13 cellular contexts compared by ENCODE assay signal in genomic region chr18:13289501-13290205, GRCh38.
DNase-seq lines count a peak whose midpoint lies in the region; ATAC-seq and TF ChIP-seq lines count a peak whose summit lies in the region.
"Had no signal": no experiment of that assay in that cellular context is flagged by ENCODE, and none has a peak within 500 bp of the region (broad histone marks: within the 10 kb centered on the region; RNA-seq: fewer than 3 reads in every experiment).

No MANE protein-coding gene starts in this region.

- no peak overlapping the region for H3K4me2 ChIP-seq in trophoblast cell (ENCODE audit: low read length)

- no peak overlapping the region for H2BK12ac ChIP-seq in trophoblast cell (ENCODE audit: low read length)

- no peaks in the 10 kb centered on the region for H3K79me1 ChIP-seq in trophoblast cell (ENCODE audit: low read length)

- no peak overlapping the region for H2BK120ac ChIP-seq in trophoblast cell (ENCODE audit: insufficient read depth, low read length, poor library complexity)

- H2BK5ac ChIP-seq in trophoblast cell (ENCODE audit: low read depth, low read length, poor library complexity) = no peak overlapping the region

- H3K27ac ChIP-seq in CD8-positive, alpha-beta memory T cell (ENCODE audit: low read depth, low read length) = no peak overlapping the region
- no peak overlapping the region for H3K27ac ChIP-seq in body of pancreas
- no peak overlapping the region for H3K27ac ChIP-seq in trophoblast cell (ENCODE audit: low read depth, low read length)

- POLR2A ChIA-PET in CD8-positive, alpha-beta memory T cell (lab: Charles Lee) = no interaction called here
- POLR2A ChIA-PET in Caco-2 (lab: Charles Lee) = no interaction called here

- no TSS peak for BruUV-seq in Caco-2 (replicated peaks; lab: Mats Ljungman, UMichigan)

- H4K12ac ChIP-seq in trophoblast cell (ENCODE audit: low read depth, low read length) = no peak overlapping the region

- no peak overlapping the region for H3K18ac ChIP-seq in trophoblast cell (ENCODE audit: low read length)

- TF ChIP-seq CTCF in HFF-Myc (IDR thresholded peaks at IDR 0.05; ENCODE audit: low read depth, low read length, missing control alignments) = no peak
- no peak for TF ChIP-seq CTCF in body of pancreas (IDR thresholded peaks at IDR 0.05)
- TF ChIP-seq CTCF in Caco-2 (IDR thresholded peaks at IDR 0.05; ENCODE audit: insufficient read depth in 1 of 2, low read depth in 1 of 2, low read length in 1 of 2, severe bottlenecking in 1 of 2, unreplicated experiment in 1 of 2) = no peak

- H3K36me3 ChIP-seq in CD8-positive, alpha-beta memory T cell (ENCODE audit: insufficient read depth, low read length) = no peaks in the 10 kb centered on the region
- H3K36me3 ChIP-seq in body of pancreas (replicated peaks in 1 of 2; ENCODE audit: insufficient read depth in 1 of 2, low read depth in 2 of 2) (no peaks in the 10 kb centered on the region), trophoblast cell (ENCODE audit: control insufficient read depth in 1 of 2, insufficient read depth in 2 of 2, low read length in 2 of 2) (no peaks in the 10 kb centered on the region), Caco-2 (ENCODE audit: control insufficient read depth, insufficient read depth, low read length) (no peaks in the 10 kb centered on the region)
- H3K36me3 ChIP-seq: sigmoid colon had no signal

- no peak for DNase-seq in CD8-positive, alpha-beta memory T cell
- peak; percentile 35 for DNase-seq in HFF-Myc (ENCODE audit: extremely low read depth, low read depth)
- peak in 1 of 4 donors; percentile 21 for DNase-seq in body of pancreas
- no peak for DNase-seq in trophoblast cell
- DNase-seq in Caco-2 = no peak
- DNase-seq in DMS114 treated with DMSO at 0.1 percent for 48 hours (lab: John Stamatoyannopoulos, UW; ENCODE audit: unreplicated experiment) = no peak
- DNase-seq: activated CD4-positive, alpha-beta T cell treated with anti-CD3 and anti-CD28 coated beads, Interleukin-2, amount 10 ng/mL, durations not matched to agents 7 days and 5 days; activated naive CD4-positive, alpha-beta T cell treated with anti-CD3 and anti-CD28 coated beads for 36 hours; nephron progenitor cell; sigmoid colon; substantia nigra had no signal

- intact Hi-C loops in body of pancreas (cut with DNase I) (no loop called here), Caco-2 (cut with micrococcal nuclease; ENCODE audit: unreplicated experiment) (loop anchor here (10.0 kb wide), 1 partner anchor 65 kb away; no protein-coding TSS in a partner anchor)

- 72 to 81% methylated on average over 4 to 7 of the region's 7 CpGs for WGBS in body of pancreas, 2 donors
- WGBS in trophoblast cell (ENCODE audit: extremely low coverage, insufficient coverage, insufficient read length) = no CpG with 5 or more reads among the region's 7 CpGs

- peak; percentile 55 for ATAC-seq in body of pancreas
- no peak for ATAC-seq in GM21447 (IDR thresholded peaks at IDR 0.05; ENCODE audit: unreplicated experiment)
- no peak for ATAC-seq in GM18858 (IDR thresholded peaks at IDR 0.05; ENCODE audit: unreplicated experiment)

- H3K4me1 Mint-ChIP-seq in CD8-positive, alpha-beta memory T cell = peaks cover 27 to 37% (median 34%) of the 10 kb centered on the region in 3 donors
- no peaks in the 10 kb centered on the region for H3K4me1 Mint-ChIP-seq in Caco-2 (ENCODE audit: low read depth, unreplicated experiment)

- peak overlapping the region; percentile 19 for H4K91ac ChIP-seq in trophoblast cell (ENCODE audit: low read depth, low read length)

- H3K4me3 ChIP-seq in CD8-positive, alpha-beta memory T cell (ENCODE audit: low read length) = no peak overlapping the region
- H3K4me3 ChIP-seq in HFF-Myc (replicated peaks; ENCODE audit: low read depth, low read length) (no peak overlapping the region), body of pancreas (no peak overlapping the region), trophoblast cell (ENCODE audit: low read depth, low read length) (no peak overlapping the region), Caco-2 (ENCODE audit: low read depth, low read length) (no peak overlapping the region)
- H3K4me3 ChIP-seq: sigmoid colon had no signal

- TF ChIP-seq POLR2A in body of pancreas (IDR thresholded peaks at IDR 0.05) = no peak

- H2AK5ac ChIP-seq in trophoblast cell (ENCODE audit: low read length) = peak overlapping the region; percentile 50

- no peak overlapping the region for H2AFZ ChIP-seq in trophoblast cell (ENCODE audit: insufficient read depth, low read length, poor library complexity)

- peak overlapping the region in 1 of 7 donors; percentile 19 for H3K4me3 Mint-ChIP-seq in CD8-positive, alpha-beta memory T cell
- H3K4me3 Mint-ChIP-seq in Caco-2 (ENCODE audit: unreplicated experiment) = no peak overlapping the region
- H3K4me3 Mint-ChIP-seq: activated CD4-positive, alpha-beta T cell treated with anti-CD3 and anti-CD28 coated beads, Interleukin-2, amount 10 ng/mL, durations not matched to agents 7 days and 5 days; activated naive CD4-positive, alpha-beta T cell treated with anti-CD3 and anti-CD28 coated beads for 36 hours; nephron progenitor cell had no signal

- H3K4me1 ChIP-seq in CD8-positive, alpha-beta memory T cell (ENCODE audit: insufficient read depth, low read length) = peaks cover 10% of the 10 kb centered on the region
- peaks cover 24% of the 10 kb centered on the region for H3K4me1 ChIP-seq in body of pancreas
- H3K4me1 ChIP-seq in trophoblast cell (ENCODE audit: control insufficient read depth in 1 of 2, insufficient read depth in 2 of 2, low read length in 2 of 2) = peaks cover 10 to 11% of the 10 kb centered on the region in 2 experiments
- no peaks in the 10 kb centered on the region for H3K4me1 ChIP-seq in Caco-2

- no peaks in the 10 kb centered on the region for H3K9me3 Mint-ChIP-seq in CD8-positive, alpha-beta memory T cell
- no peaks in the 10 kb centered on the region for H3K9me3 Mint-ChIP-seq in Caco-2 (ENCODE audit: unreplicated experiment)
- H3K9me3 Mint-ChIP-seq: activated CD4-positive, alpha-beta T cell treated with anti-CD3 and anti-CD28 coated beads, Interleukin-2, amount 10 ng/mL, durations not matched to agents 7 days and 5 days; activated naive CD4-positive, alpha-beta T cell treated with anti-CD3 and anti-CD28 coated beads for 36 hours; nephron progenitor cell had no signal

- H3K36me3 Mint-ChIP-seq in CD8-positive, alpha-beta memory T cell = peaks cover 0 to 3% (median 0%) of the 10 kb centered on the region in 3 donors
- no peaks in the 10 kb centered on the region for H3K36me3 Mint-ChIP-seq in Caco-2 (ENCODE audit: insufficient read depth, unreplicated experiment)

- no peak overlapping the region for H3K14ac ChIP-seq in trophoblast cell (ENCODE audit: low read length)

- H3K23ac ChIP-seq in trophoblast cell (ENCODE audit: low read length) = no peak overlapping the region

- H3K27me3 Mint-ChIP-seq in CD8-positive, alpha-beta memory T cell = peaks cover 10 to 14% of the 10 kb centered on the region in 2 donors
- peaks cover 23% of the 10 kb centered on the region for H3K27me3 Mint-ChIP-seq in Caco-2 (ENCODE audit: insufficient read depth, unreplicated experiment)
- H3K27me3 Mint-ChIP-seq: activated CD4-positive, alpha-beta T cell treated with anti-CD3 and anti-CD28 coated beads, Interleukin-2, amount 10 ng/mL, durations not matched to agents 7 days and 5 days had no signal

- no peak overlapping the region for H3K4ac ChIP-seq in trophoblast cell (ENCODE audit: low read depth, low read length)

- H4K8ac ChIP-seq in trophoblast cell (ENCODE audit: low read depth, low read length) = no peak overlapping the region

- no peaks in the 10 kb centered on the region for H3K79me2 ChIP-seq in trophoblast cell (ENCODE audit: control insufficient read depth, insufficient read depth, low read length, poor library complexity)

- H3K27me3 ChIP-seq in CD8-positive, alpha-beta memory T cell (ENCODE audit: insufficient read depth, low read length, poor library complexity, severe bottlenecking) = no peaks in the 10 kb centered on the region
- H3K27me3 ChIP-seq in body of pancreas = no peaks in the 10 kb centered on the region
- H3K27me3 ChIP-seq in trophoblast cell (ENCODE audit: insufficient read depth, low read length) = no peaks in the 10 kb centered on the region
- no peaks in the 10 kb centered on the region; the same call in 1 of the 2 replicates for H3K27me3 ChIP-seq in Caco-2 (replicated peaks; ENCODE audit: control insufficient read depth, insufficient read depth, low read length)
- H3K27me3 ChIP-seq: sigmoid colon had no signal

- CTCF ChIA-PET in CD8-positive, alpha-beta memory T cell (lab: Charles Lee) = interaction anchor here (1.0 kb wide), 1 partner anchor 10 kb away, joined by 3 read pairs; no protein-coding TSS in a partner anchor
- CTCF ChIA-PET in Caco-2 (lab: Charles Lee) = no interaction called here

- peak overlapping the region in 5 of 8 donors; percentile 15 to 85 (median 73) for H3K27ac Mint-ChIP-seq in CD8-positive, alpha-beta memory T cell
- H3K27ac Mint-ChIP-seq in Caco-2 (ENCODE audit: unreplicated experiment) = no peak overlapping the region
- H3K27ac Mint-ChIP-seq: activated CD4-positive, alpha-beta T cell treated with anti-CD3 and anti-CD28 coated beads, Interleukin-2, amount 10 ng/mL, durations not matched to agents 7 days and 5 days; activated naive CD4-positive, alpha-beta T cell treated with anti-CD3 and anti-CD28 coated beads for 36 hours; nephron progenitor cell had no signal

- no peaks in the 10 kb centered on the region for H3K9me3 ChIP-seq in CD8-positive, alpha-beta memory T cell (ENCODE audit: low read length)
- H3K9me3 ChIP-seq in body of pancreas (no peaks in the 10 kb centered on the region), trophoblast cell (ENCODE audit: insufficient read depth, low read depth, low read length) (peaks cover under 1% of the 10 kb centered on the region), Caco-2 (no peaks in the 10 kb centered on the region)
- H3K9me3 ChIP-seq: sigmoid colon had no signal

- H3K9ac ChIP-seq in trophoblast cell (ENCODE audit: low read length) = no peak overlapping the region
